In genomic region chr10:34426041-34426440, GRCh38 we compare ENCODE assay signal across 21 cellular contexts.
A peak's percentile ranks its signal among the peaks of the same experiment; 100 is the strongest.
DNase-seq lines count a peak whose midpoint lies in the region; ATAC-seq, FAIRE-seq and TF ChIP-seq lines count a peak whose summit lies in the region.
"Had no signal": no experiment of that assay in that cellular context is flagged by ENCODE, and none has a peak within 500 bp of the region (broad histone marks: within the 10 kb centered on the region; RNA-seq: fewer than 3 reads in every experiment).

No MANE protein-coding gene starts in this region.

- peaks cover 30% of the 10 kb centered on the region for H3K4me1 ChIP-seq in Caco-2
- peaks cover 51% of the 10 kb centered on the region for H3K4me1 ChIP-seq in GM23338 (ENCODE audit: insufficient read depth)
- peaks cover 58% of the 10 kb centered on the region for H3K4me1 ChIP-seq in HUES6 (ENCODE audit: control insufficient read depth, insufficient read depth, low read length)
- H3K4me1 ChIP-seq in gastrocnemius medialis = no peaks in the 10 kb centered on the region
- H3K4me1 ChIP-seq in spleen = peaks cover 0 to 5% (median 0%) of the 10 kb centered on the region in 6 donors

- peak overlapping the region; percentile 70 for H3K4me2 ChIP-seq in GM23338
- H3K4me2 ChIP-seq: KMS-11 had no signal

- no peaks in the 10 kb centered on the region for H3K9me2 ChIP-seq in GM23338 (ENCODE audit: insufficient read depth)

- no peaks in the 10 kb centered on the region for H3K9me3 ChIP-seq in Caco-2
- no peaks in the 10 kb centered on the region for H3K9me3 ChIP-seq in HUES6 (ENCODE audit: control insufficient read depth, insufficient read depth, low read depth, low read length)
- H3K9me3 ChIP-seq in gastrocnemius medialis = no peaks in the 10 kb centered on the region
- H3K9me3 ChIP-seq in spleen = no peaks in the 10 kb centered on the region
- H3K9me3 ChIP-seq: BE2C had no signal

- no TSS peak for BruUV-seq in Caco-2 (replicated peaks; lab: Mats Ljungman, UMichigan)

- WGBS in spleen, 5 donors = 56 to 75% (median 63%) methylated on average over 3 of the region's 3 CpGs

- H3K36me3 Mint-ChIP-seq in Caco-2 (ENCODE audit: insufficient read depth, unreplicated experiment) (peaks cover 24% of the 10 kb centered on the region), GM23338 (ENCODE audit: low read depth) (no peaks in the 10 kb centered on the region)
- H3K36me3 Mint-ChIP-seq: CD4-positive, CD25-positive, alpha-beta regulatory T cell; CD8-positive, alpha-beta memory T cell had no signal

- no peaks in the 10 kb centered on the region for H3K36me3 ChIP-seq in Caco-2 (ENCODE audit: control insufficient read depth, insufficient read depth, low read length)
- no peaks in the 10 kb centered on the region for H3K36me3 ChIP-seq in GM23338 (ENCODE audit: insufficient read depth)
- H3K36me3 ChIP-seq in HUES6 (ENCODE audit: control insufficient read depth, insufficient read depth, low read length) = no peaks in the 10 kb centered on the region
- no peaks in the 10 kb centered on the region for H3K36me3 ChIP-seq in gastrocnemius medialis
- H3K36me3 ChIP-seq in spleen = no peaks in the 10 kb centered on the region
- H3K36me3 ChIP-seq: BE2C had no signal

- H3K9me3 Mint-ChIP-seq in Caco-2 (ENCODE audit: unreplicated experiment) (peaks cover 22% of the 10 kb centered on the region), GM23338 (no peaks in the 10 kb centered on the region)

- H4K20me1 ChIP-seq in GM23338 (replicated peaks; ENCODE audit: insufficient read depth) = no peaks in the 10 kb centered on the region

- H3K9ac ChIP-seq in HUES6 (ENCODE audit: low read length) = no peak overlapping the region
- H3K9ac ChIP-seq: KMS-11 had no signal

- POLR2A ChIA-PET in Caco-2 (lab: Charles Lee) = no interaction called here

- ATAC-seq in GM23338 (no peak), gastrocnemius medialis (no peak)

- in situ Hi-C loops in gastrocnemius medialis (cut with MboI; ENCODE audit: low sequenced_read_pairs in 4 of 4) = no loop called here

- CTCF ChIA-PET in Caco-2 (lab: Charles Lee) = no interaction called here

- TF ChIP-seq POLR2A in gastrocnemius medialis (IDR thresholded peaks at IDR 0.05) (no peak), spleen (IDR thresholded peaks at IDR 0.05) (no peak)

- TF ChIP-seq CTCF in Caco-2 (IDR thresholded peaks at IDR 0.05; ENCODE audit: insufficient read depth in 1 of 2, low read depth in 1 of 2, low read length in 1 of 2, severe bottlenecking in 1 of 2, unreplicated experiment in 1 of 2) = no peak
- TF ChIP-seq CTCF in GM23338 (conservative IDR thresholded peaks at IDR 0.05; ENCODE audit: low read depth in 2 of 2) = no peak
- no peak for TF ChIP-seq CTCF in gastrocnemius medialis (IDR thresholded peaks at IDR 0.05 in 4 of 5, conservative IDR thresholded peaks at IDR 0.05 in 1 of 5)
- TF ChIP-seq CTCF in spleen (IDR thresholded peaks at IDR 0.05 in 8 of 11, conservative IDR thresholded peaks at IDR 0.05 in 3 of 11) = no peak

- intact Hi-C loops in Caco-2 (cut with micrococcal nuclease; ENCODE audit: unreplicated experiment) = loop anchor here (2.0 kb wide), 1 partner anchor 19 kb away; no protein-coding TSS in a partner anchor
- intact Hi-C loops in gastrocnemius medialis (cut with DNase I; ENCODE audit: low total_unique reads) = no loop called here
- intact Hi-C loops in spleen (cut with DNase I; ENCODE audit: low total_unique reads) = no loop called here

- peaks cover 49% of the 10 kb centered on the region for H3K4me1 Mint-ChIP-seq in Caco-2 (ENCODE audit: low read depth, unreplicated experiment)
- H3K4me1 Mint-ChIP-seq in GM23338 = peaks cover 66% of the 10 kb centered on the region
- H3K4me1 Mint-ChIP-seq: CD4-positive, CD25-positive, alpha-beta regulatory T cell; CD8-positive, alpha-beta memory T cell had no signal

- H3F3A ChIP-seq in GM23338 (replicated peaks; ENCODE audit: low read depth) = no peaks in the 10 kb centered on the region

- no peaks in the 10 kb centered on the region for H3K27me3 ChIP-seq in Caco-2 (replicated peaks; ENCODE audit: control insufficient read depth, insufficient read depth, low read length)
- no peaks in the 10 kb centered on the region for H3K27me3 ChIP-seq in GM23338 (ENCODE audit: insufficient read depth)
- H3K27me3 ChIP-seq in HUES6 (ENCODE audit: control insufficient read depth, insufficient read depth, low read length) = no peaks in the 10 kb centered on the region
- H3K27me3 ChIP-seq in gastrocnemius medialis = no peaks in the 10 kb centered on the region
- H3K27me3 ChIP-seq in spleen (replicated peaks in 1 of 7) = no peaks in the 10 kb centered on the region
- H3K27me3 ChIP-seq: BE2C had no signal

- H3K27ac ChIP-seq in GM23338 (ENCODE audit: low read depth) (no peak overlapping the region), HUES6 (ENCODE audit: low read depth, low read length) (peak overlapping the region; percentile 63), gastrocnemius medialis (no peak overlapping the region), spleen (no peak overlapping the region)
- H3K27ac ChIP-seq: HL-60, KMS-11 had no signal

- no peaks in the 10 kb centered on the region for H3K27me3 Mint-ChIP-seq in Caco-2 (ENCODE audit: insufficient read depth, unreplicated experiment)
- H3K27me3 Mint-ChIP-seq in GM23338 (ENCODE audit: insufficient read depth, low read depth, poor library complexity) = peaks cover 7% of the 10 kb centered on the region
- H3K27me3 Mint-ChIP-seq: CD8-positive, alpha-beta memory T cell had no signal

- H3K4me3 Mint-ChIP-seq in Caco-2 (ENCODE audit: unreplicated experiment) (peak overlapping the region; percentile 43), GM23338 (no peak overlapping the region)
- H3K4me3 Mint-ChIP-seq: CD4-positive, CD25-positive, alpha-beta regulatory T cell; CD8-positive, alpha-beta memory T cell had no signal

- no peak overlapping the region for H2AFZ ChIP-seq in GM23338

- no peak overlapping the region for H3K4me3 ChIP-seq in Caco-2 (ENCODE audit: low read depth, low read length)
- H3K4me3 ChIP-seq in GM23338 = no peak overlapping the region
- no peak overlapping the region for H3K4me3 ChIP-seq in HUES6 (ENCODE audit: low read depth, low read length)
- no peak overlapping the region for H3K4me3 ChIP-seq in gastrocnemius medialis
- H3K4me3 ChIP-seq in spleen = no peak overlapping the region

- FAIRE-seq in islet of Langerhans (lab: Jason Lieb, UNC) = peak; percentile 43
- FAIRE-seq: GM12892, GM18507 had no signal

- H3K79me2 ChIP-seq in GM23338 (replicated peaks; ENCODE audit: insufficient read depth) = peaks cover 3% of the 10 kb centered on the region; the same call in 1 of the 2 replicates

- DNase-seq in Caco-2 (no peak), GM23338 (ENCODE audit: low spot score) (no peak), NCI-H2171 treated with DMSO at 0.1 percent for 48 hours (lab: John Stamatoyannopoulos, UW) (no peak), SKM-1 treated with dmso at 0.1 percent for 144 hours (lab: John Stamatoyannopoulos, UW; ENCODE audit: unreplicated experiment) (no peak), gastrocnemius medialis (no peak), spleen (no peak)
- DNase-seq: BE2C; C1 segment of cervical spinal cord; CD4-positive, CD25-positive, alpha-beta regulatory T cell; CD8-positive, alpha-beta memory T cell; COR-L47; DMS153; DMS79; GDM1; H7 had no signal

- peak overlapping the region; percentile 83 for H3K27ac Mint-ChIP-seq in Caco-2 (ENCODE audit: unreplicated experiment)
- H3K27ac Mint-ChIP-seq in GM23338 = no peak overlapping the region
- H3K27ac Mint-ChIP-seq: CD8-positive, alpha-beta memory T cell had no signal

TF ChIP-seq in GM23338, 12 proteins besides CTCF, POLR2A, EP300 and RAD21:
- TF ChIP-seq, protein P1, sequence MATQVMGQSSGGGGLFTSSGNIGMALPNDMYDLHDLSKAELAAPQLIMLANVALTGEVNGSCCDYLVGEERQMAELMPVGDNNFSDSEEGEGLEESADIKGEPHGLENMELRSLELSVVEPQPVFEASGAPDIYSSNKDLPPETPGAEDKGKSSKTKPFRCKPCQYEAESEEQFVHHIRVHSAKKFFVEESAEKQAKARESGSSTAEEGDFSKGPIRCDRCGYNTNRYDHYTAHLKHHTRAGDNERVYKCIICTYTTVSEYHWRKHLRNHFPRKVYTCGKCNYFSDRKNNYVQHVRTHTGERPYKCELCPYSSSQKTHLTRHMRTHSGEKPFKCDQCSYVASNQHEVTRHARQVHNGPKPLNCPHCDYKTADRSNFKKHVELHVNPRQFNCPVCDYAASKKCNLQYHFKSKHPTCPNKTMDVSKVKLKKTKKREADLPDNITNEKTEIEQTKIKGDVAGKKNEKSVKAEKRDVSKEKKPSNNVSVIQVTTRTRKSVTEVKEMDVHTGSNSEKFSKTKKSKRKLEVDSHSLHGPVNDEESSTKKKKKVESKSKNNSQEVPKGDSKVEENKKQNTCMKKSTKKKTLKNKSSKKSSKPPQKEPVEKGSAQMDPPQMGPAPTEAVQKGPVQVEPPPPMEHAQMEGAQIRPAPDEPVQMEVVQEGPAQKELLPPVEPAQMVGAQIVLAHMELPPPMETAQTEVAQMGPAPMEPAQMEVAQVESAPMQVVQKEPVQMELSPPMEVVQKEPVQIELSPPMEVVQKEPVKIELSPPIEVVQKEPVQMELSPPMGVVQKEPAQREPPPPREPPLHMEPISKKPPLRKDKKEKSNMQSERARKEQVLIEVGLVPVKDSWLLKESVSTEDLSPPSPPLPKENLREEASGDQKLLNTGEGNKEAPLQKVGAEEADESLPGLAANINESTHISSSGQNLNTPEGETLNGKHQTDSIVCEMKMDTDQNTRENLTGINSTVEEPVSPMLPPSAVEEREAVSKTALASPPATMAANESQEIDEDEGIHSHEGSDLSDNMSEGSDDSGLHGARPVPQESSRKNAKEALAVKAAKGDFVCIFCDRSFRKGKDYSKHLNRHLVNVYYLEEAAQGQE (IDR thresholded peaks at IDR 0.05; ENCODE audit: unreplicated experiment) = no peak
- TF ChIP-seq JUNB (IDR thresholded peaks at IDR 0.05; ENCODE audit: unreplicated experiment) (no peak), EZH2 (IDR thresholded peaks at IDR 0.05; ENCODE audit: low read depth, unreplicated experiment) (no peak), EZH2phosphoT487 (IDR thresholded peaks at IDR 0.05; ENCODE audit: unreplicated experiment) (no peak), ZNF331 (CRISPR knock-in tag; IDR thresholded peaks at IDR 0.05; ENCODE audit: low read depth) (no peak), ZNF114 (CRISPR knock-in tag; IDR thresholded peaks at IDR 0.05) (no peak), STAT1 (IDR thresholded peaks at IDR 0.05; ENCODE audit: unreplicated experiment) (no peak)
- TF ChIP-seq, protein P2, sequence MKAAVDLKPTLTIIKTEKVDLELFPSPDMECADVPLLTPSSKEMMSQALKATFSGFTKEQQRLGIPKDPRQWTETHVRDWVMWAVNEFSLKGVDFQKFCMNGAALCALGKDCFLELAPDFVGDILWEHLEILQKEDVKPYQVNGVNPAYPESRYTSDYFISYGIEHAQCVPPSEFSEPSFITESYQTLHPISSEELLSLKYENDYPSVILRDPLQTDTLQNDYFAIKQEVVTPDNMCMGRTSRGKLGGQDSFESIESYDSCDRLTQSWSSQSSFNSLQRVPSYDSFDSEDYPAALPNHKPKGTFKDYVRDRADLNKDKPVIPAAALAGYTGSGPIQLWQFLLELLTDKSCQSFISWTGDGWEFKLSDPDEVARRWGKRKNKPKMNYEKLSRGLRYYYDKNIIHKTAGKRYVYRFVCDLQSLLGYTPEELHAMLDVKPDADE (IDR thresholded peaks at IDR 0.05) = no peak
